ENCODE assay signal across 27 cellular contexts in genomic region chr10:8590518-8590917, GRCh38.
"Had no signal": no experiment of that assay in that cellular context is flagged by ENCODE, and none has a peak within 500 bp of the region (broad histone marks: within the 10 kb centered on the region; RNA-seq: fewer than 3 reads in every experiment).

No MANE protein-coding gene starts in this region.

- H3K27ac ChIP-seq: neural progenitor cell, ovary, parathyroid adenoma, psoas muscle, spleen, testis, tibial artery, transverse colon, upper lobe of right lung, uterus had no signal

- H3K4me3 ChIP-seq: neural progenitor cell, ovary, psoas muscle, smooth muscle cell, spleen, testis, tibial artery, transverse colon, upper lobe of right lung, uterus had no signal

- ATAC-seq: natural killer cell; psoas muscle; right cardiac atrium; sciatic nerve; stimulated activated memory B cell treated with anti-CD40 and anti-IgM and Interleukin-4, amounts not matched to agents 10 μg/mL and 1 μg/mL and 100 μg/mL, for 72 hours; stimulated activated naive CD8-positive, alpha-beta T cell treated with anti-CD3 and anti-CD28 coated beads, Interleukin-15, amount 100 ng/mL, for 72 hours; stimulated activated naive CD8-positive, alpha-beta T cell treated with anti-CD3 and anti-CD28 coated beads, Interleukin-15, Interleukin-2, amounts not matched to agents 100 U/mL and 50 U/mL, for 24 hours; upper lobe of right lung had no signal

- DNase-seq: natural killer cell; occipital lobe; ovary; posterior cingulate gyrus; psoas muscle; right cardiac atrium; spleen; stimulated activated CD4-positive, alpha-beta T cell treated with anti-CD3 and anti-CD28 coated beads, Interleukin-12 subunit alpha, Interleukin-12 subunit beta, amount 100 ng/mL, for 4 hours; stimulated activated CD4-positive, alpha-beta T cell treated with anti-CD3 and anti-CD28 coated beads, Interleukin-1b, Interleukin-23, amount 100 ng/mL, for 48 hours; stimulated activated CD4-positive, alpha-beta T cell treated with anti-CD3 and anti-CD28 coated beads, Interleukin-4, amount 100 ng/mL, for 1 hour; stimulated activated CD4-positive, alpha-beta T cell treated with anti-CD3 and anti-CD28 coated beads, Interleukin-4, amount 100 ng/mL, for 4 hours; stimulated activated CD8-positive, alpha-beta memory T cell treated with anti-CD3 and anti-CD28 coated beads, Interleukin-4, amount 100 ng/mL, for 48 hours; stimulated activated naive CD4-positive, alpha-beta T cell; stimulated activated naive CD8-positive, alpha-beta T cell treated with anti-CD3 and anti-CD28 coated beads, Interleukin-15, amount 100 ng/mL, for 72 hours; stimulated activated naive CD8-positive, alpha-beta T cell treated with anti-CD3 and anti-CD28 coated beads, Interleukin-15, Interleukin-2, amounts not matched to agents 100 U/mL and 50 U/mL, for 24 hours; substantia nigra; testis; tibial artery; transverse colon; upper lobe of right lung; uterus had no signal

- H3K9me3 ChIP-seq: ovary, psoas muscle, spleen, suprapubic skin, testis, tibial artery, transverse colon, upper lobe of right lung, uterus had no signal

- H3K27me3 ChIP-seq: neural progenitor cell, ovary, spleen, suprapubic skin, testis, tibial artery, transverse colon, upper lobe of right lung had no signal

- H3K4me1 ChIP-seq: neural progenitor cell, parathyroid adenoma, psoas muscle, spleen, testis, tibial artery, transverse colon, upper lobe of right lung, uterus had no signal

- H3K9ac ChIP-seq: neural progenitor cell, parathyroid adenoma had no signal

- H3K79me2 ChIP-seq: parathyroid adenoma had no signal

- H3K4me2 ChIP-seq: neural progenitor cell, smooth muscle cell had no signal

- H3K36me3 ChIP-seq: neural progenitor cell, ovary, spleen, suprapubic skin, tibial artery, transverse colon, upper lobe of right lung, uterus had no signal

- H2AFZ ChIP-seq: neural progenitor cell, parathyroid adenoma had no signal
